Comparison of ENCODE assay signal across 1 cellular context in genomic region chr15:29674661-29675533, GRCh38.
TF ChIP-seq lines count a peak whose summit lies in the region.

No MANE protein-coding gene starts in this region.

TF ChIP-seq in HepG2, 621 proteins besides CTCF, POLR2A, EP300 and RAD21 (continued from another document and continues in another):
- TF ChIP-seq ZNF720 (CRISPR knock-in tag; IDR thresholded peaks at IDR 0.05): no peak
- TF ChIP-seq HINFP (CRISPR knock-in tag; IDR thresholded peaks at IDR 0.05; ENCODE audit: low read depth): 0 out of 2 replicates have a peak, but pooled peaks have one; percentile 46
- no peak for TF ChIP-seq FOSL2 (CRISPR knock-in tag; IDR thresholded peaks at IDR 0.05)
- peak; percentile 89; the same call in 1 of the 2 replicates for TF ChIP-seq ZNF274 (CRISPR knock-in tag; IDR thresholded peaks at IDR 0.05)
- no peak for TF ChIP-seq ZNF772 (CRISPR knock-in tag; IDR thresholded peaks at IDR 0.05)
- peak; percentile 29; the same call in 1 of the 2 replicates for TF ChIP-seq ZBTB7A (CRISPR knock-in tag; IDR thresholded peaks at IDR 0.05)
- TF ChIP-seq MIER2 (CRISPR knock-in tag; IDR thresholded peaks at IDR 0.05): no peak
- TF ChIP-seq ZSCAN9 (CRISPR knock-in tag; IDR thresholded peaks at IDR 0.05; ENCODE audit: borderline replicate concordance): no peak
- TF ChIP-seq ZFP82 (CRISPR knock-in tag; IDR thresholded peaks at IDR 0.05; ENCODE audit: borderline replicate concordance): no peak
- no peak for TF ChIP-seq CREM (IDR thresholded peaks at IDR 0.05)
- no peak for TF ChIP-seq CREM (CRISPR knock-in tag; IDR thresholded peaks at IDR 0.05)
- no peak for TF ChIP-seq HMGXB3 (CRISPR knock-in tag; IDR thresholded peaks at IDR 0.05; ENCODE audit: borderline replicate concordance)
- TF ChIP-seq CENPT (CRISPR knock-in tag; IDR thresholded peaks at IDR 0.05; ENCODE audit: low read depth): no peak
- no peak for TF ChIP-seq FOSL1 (CRISPR knock-in tag; IDR thresholded peaks at IDR 0.05; ENCODE audit: borderline replicate concordance)
- no peak for TF ChIP-seq CBX1 (IDR thresholded peaks at IDR 0.05; ENCODE audit: low read depth)
- no peak for TF ChIP-seq SYNCRIP (IDR thresholded peaks at IDR 0.05; ENCODE audit: insufficient read depth, low read depth, low read length)
- no peak for TF ChIP-seq SIN3B (IDR thresholded peaks at IDR 0.05; ENCODE audit: low read length)
- TF ChIP-seq ZNF44 (CRISPR knock-in tag; IDR thresholded peaks at IDR 0.05): no peak
- TF ChIP-seq NKX3-1 (CRISPR knock-in tag; IDR thresholded peaks at IDR 0.05): no peak
- peak; percentile 56; the same call in 1 of the 2 replicates for TF ChIP-seq HES4 (CRISPR knock-in tag; IDR thresholded peaks at IDR 0.05; ENCODE audit: borderline replicate concordance)
- no peak for TF ChIP-seq ZNF646 (CRISPR knock-in tag; IDR thresholded peaks at IDR 0.05)
- TF ChIP-seq MAZ (IDR thresholded peaks at IDR 0.05; ENCODE audit: borderline replicate concordance, low read depth, low read length): 0 out of 2 replicates have a peak, but pooled peaks have one; percentile 9
- TF ChIP-seq MAZ (CRISPR knock-in tag; IDR thresholded peaks at IDR 0.05; ENCODE audit: low read depth): peak; percentile 43; the same call in 1 of the 2 replicates
- TF ChIP-seq ZNF33B (CRISPR knock-in tag; IDR thresholded peaks at IDR 0.05): 0 out of 2 replicates have a peak, but pooled peaks have one; percentile 64
- no peak for TF ChIP-seq ELF1 (CRISPR knock-in tag; IDR thresholded peaks at IDR 0.05)
- no peak; the same call in 1 of the 2 replicates for TF ChIP-seq ZNF784 (CRISPR knock-in tag; IDR thresholded peaks at IDR 0.05; ENCODE audit: borderline replicate concordance)
- TF ChIP-seq HNRNPL (IDR thresholded peaks at IDR 0.05; ENCODE audit: low read depth, low read length): no peak
- TF ChIP-seq IRF1 (CRISPR knock-in tag; IDR thresholded peaks at IDR 0.05; ENCODE audit: low read depth): no peak
- no peak for TF ChIP-seq ZNF232 (CRISPR knock-in tag; IDR thresholded peaks at IDR 0.05; ENCODE audit: borderline replicate concordance)
- no peak for TF ChIP-seq TIGD3 (CRISPR knock-in tag; IDR thresholded peaks at IDR 0.05; ENCODE audit: borderline replicate concordance)
- TF ChIP-seq MTF2 (CRISPR knock-in tag; IDR thresholded peaks at IDR 0.05; ENCODE audit: borderline replicate concordance): peak; percentile 37; the same call in 1 of the 2 replicates
- no peak for TF ChIP-seq ZBTB26 (CRISPR knock-in tag; IDR thresholded peaks at IDR 0.05; ENCODE audit: borderline replicate concordance)
- TF ChIP-seq SNRNP70 (IDR thresholded peaks at IDR 0.05; ENCODE audit: low read depth, low read length): no peak
- TF ChIP-seq KLF6 (CRISPR knock-in tag; IDR thresholded peaks at IDR 0.05): no peak
- no peak for TF ChIP-seq TP53 (CRISPR knock-in tag; conservative IDR thresholded peaks at IDR 0.05)
- no peak for TF ChIP-seq WIZ (CRISPR knock-in tag; IDR thresholded peaks at IDR 0.05)
- no peak for TF ChIP-seq RNF219 (CRISPR knock-in tag; IDR thresholded peaks at IDR 0.05)
- no peak for TF ChIP-seq FOXP4 (CRISPR knock-in tag; IDR thresholded peaks at IDR 0.05)
- TF ChIP-seq ZKSCAN1 (IDR thresholded peaks at IDR 0.05; ENCODE audit: low read length): no peak
- 0 out of 2 replicates have a peak, but pooled peaks have one; percentile 53 for TF ChIP-seq HDAC1 (CRISPR knock-in tag; IDR thresholded peaks at IDR 0.05)
